In the genomic region with DNA sequence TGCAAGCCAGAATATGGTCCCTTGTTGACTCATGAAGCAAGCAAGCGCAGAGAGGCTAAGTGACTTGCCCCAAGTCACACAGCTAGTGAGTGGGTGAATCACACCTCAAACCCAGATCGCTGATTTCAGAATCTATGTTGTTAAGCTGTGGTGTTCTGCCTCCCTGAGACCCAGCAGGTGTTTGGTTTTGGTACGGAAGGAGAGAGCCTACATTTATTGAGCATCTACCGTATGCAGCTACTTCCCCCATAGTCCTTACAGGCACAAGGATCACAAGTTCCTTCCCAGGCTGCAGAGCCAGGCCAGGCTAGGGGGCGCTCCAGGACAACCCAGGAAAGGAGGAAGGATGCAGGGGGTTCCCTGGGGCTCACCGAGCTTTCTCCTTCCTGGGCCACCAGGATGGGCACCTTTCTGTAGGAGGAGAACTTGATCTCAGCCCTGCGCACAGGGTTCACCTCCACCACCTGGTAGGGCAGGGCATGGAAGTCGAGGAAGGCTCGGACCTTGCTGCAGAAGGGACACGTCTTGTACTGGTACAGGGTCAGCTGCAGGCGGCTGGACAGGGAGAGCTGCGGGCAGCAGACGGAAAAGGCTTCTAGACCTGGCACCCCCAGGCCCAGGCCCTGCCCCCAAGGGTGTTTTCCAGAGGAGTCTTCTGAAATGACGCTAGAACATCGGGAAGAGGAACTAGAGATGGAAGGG, we compare ENCODE assay signal across 8 cellular contexts. TPM values are rescaled to one million over a fixed set of nuclear protein-coding genes. Genes with fewer than 3 reads are reported as not detected.
DNase-seq lines count a peak whose midpoint lies in the region; ATAC-seq and TF ChIP-seq lines count a peak whose summit lies in the region.

No MANE protein-coding gene starts in this region.

- H3K4me3 ChIP-seq in AG10803 (ENCODE audit: low read length): no peak overlapping the region
- no peak overlapping the region for H3K4me3 ChIP-seq in PC-3 (ENCODE audit: low read length)
- no peak overlapping the region for H3K4me3 ChIP-seq in astrocyte of the cerebellum (ENCODE audit: low read depth, low read length)

- POLR2A ChIA-PET in PC-3 (lab: Charles Lee; ENCODE audit: unreplicated experiment): no interaction called here

- no peaks in the 10 kb centered on the region for H3K9me2 ChIP-seq in PC-3 (replicated peaks; ENCODE audit: low read length)

- no peak overlapping the region for H3K27ac ChIP-seq in PC-3 (ENCODE audit: low read length)

- H3K9ac ChIP-seq in PC-3 (ENCODE audit: low read length): no peak overlapping the region

- CTCF ChIA-PET in PC-3 (lab: Charles Lee): interaction anchor here (0.6 kb wide), 2 partner anchors 58 to 157 kb away, joined by 3 read pairs; no protein-coding TSS in a partner anchor

- H3K4me2 ChIP-seq in PC-3 (ENCODE audit: low read length): peak overlapping the region; percentile 94; the same call in 1 of the 2 replicates

- no peaks in the 10 kb centered on the region for H3F3A ChIP-seq in PC-3 (ENCODE audit: low read length, unreplicated experiment)

- no peaks in the 10 kb centered on the region for H4K20me1 ChIP-seq in PC-3 (ENCODE audit: low read length)

- H2AFZ ChIP-seq in PC-3 (ENCODE audit: low read length): no peak overlapping the region

- TF ChIP-seq CTCF in AG10803 (conservative IDR thresholded peaks at IDR 0.05; ENCODE audit: low read length) (peak; percentile 60), GM13976 (IDR thresholded peaks at IDR 0.05; ENCODE audit: borderline replicate concordance, control extremely low read depth, extremely low read depth, insufficient read depth, missing control alignments) (peak; percentile 62), PC-3 (conservative IDR thresholded peaks at IDR 0.05; ENCODE audit: low read depth, low read length) (peak; percentile 73), astrocyte of the cerebellum (IDR thresholded peaks at IDR 0.05; ENCODE audit: low read depth, low read length, missing control alignments) (peak; percentile 66)

- H3K79me2 ChIP-seq in PC-3 (ENCODE audit: low read length): peaks cover 37% of the 10 kb centered on the region

- H3K36me3 ChIP-seq in PC-3 (ENCODE audit: low read depth, low read length): peaks cover 8% of the 10 kb centered on the region; the same call in 1 of the 2 replicates

- intact Hi-C loops in PC-3 (cut with micrococcal nuclease): loop anchor here (5.0 kb wide), 1 partner anchor 37 kb away; a partner anchor contains a TSS

- ATAC-seq in PC-3 (no peak), HG02870 (IDR thresholded peaks at IDR 0.05; ENCODE audit: unreplicated experiment) (no peak), GM19328 (IDR thresholded peaks at IDR 0.05; ENCODE audit: unreplicated experiment) (no peak)

- BruUV-seq in PC-3 (replicated peaks; lab: Mats Ljungman, UMichigan): no TSS peak

- in situ Hi-C loops in GM13976 (cut with MboI; ENCODE audit: low sequenced_read_pairs, unreplicated experiment): no loop called here
- in situ Hi-C loops in astrocyte of the cerebellum (cut with HindIII; ENCODE audit: low sequenced_read_pairs): no loop called here

- no peaks in the 10 kb centered on the region for H3K9me3 ChIP-seq in PC-3 (ENCODE audit: low read length)

- DNase-seq in AG10803 (ENCODE audit: low read depth) (peak; percentile 49), GM13976 (ENCODE audit: low spot score) (no peak), PC-3 (peak; percentile 57), astrocyte of the cerebellum (ENCODE audit: low read depth) (no peak), islet precursor cell (peak; percentile 89)
- peak; percentile 34 for DNase-seq in stimulated activated CD4-positive, alpha-beta T cell treated with anti-CD3 and anti-CD28 coated beads, Interleukin-4, amount 100 ng/mL, for 1 hour

- H3K4me1 ChIP-seq in PC-3 (ENCODE audit: insufficient read depth, low read length): peaks cover 10% of the 10 kb centered on the region; the same call in 1 of the 2 replicates

- H3K27me3 ChIP-seq in PC-3 (ENCODE audit: low read length): no peaks in the 10 kb centered on the region

RNA-seq across cellular contexts. Expression of a gene that starts 2.5 kb away (rescaled TPM):
- total RNA-seq in PC-3 (2014; rRNA removed): 250 and 258 TPM in 2 replicates

RNA-seq across cellular contexts. Expression of a gene that starts 24.2 kb away (rescaled TPM):
- total RNA-seq in PC-3 (2014; rRNA removed): 153 and 154 TPM in 2 replicates

RNA-seq across cellular contexts. Expression of a gene that starts 35.0 kb away (rescaled TPM):
- 158 and 171 TPM in 2 replicates for total RNA-seq in PC-3 (2014; rRNA removed)

RNA-seq across cellular contexts. Expression of a gene that starts 57.0 kb away (rescaled TPM):
- total RNA-seq in PC-3 (2014; rRNA removed): 25.2 and 37.0 TPM in 2 replicates

RNA-seq across cellular contexts. Expression of a gene that starts 57.9 kb away (rescaled TPM):
- total RNA-seq in PC-3 (2014; rRNA removed): 8.4 and 11.1 TPM in 2 replicates

Comparison
In these comparisons a context has a peak if more than half of its experiments do, and no peak if none do; other contexts are left out.
1. DNase-seq: peak in AG10803 (single experiment), PC-3 (single experiment), islet precursor cell (single experiment) and stimulated activated CD4-positive, alpha-beta T cell treated with anti-CD3 and anti-CD28 coated beads, Interleukin-4, amount 100 ng/mL, for 1 hour (single experiment); none in GM13976 (single experiment) and astrocyte of the cerebellum (single experiment).
2. Peak in every context shown above with its lines, with median percentiles within 50 percentile points of each other: CTCF ChIP-seq.